ENCODE assay signal across 16 cellular contexts in the genomic region with DNA sequence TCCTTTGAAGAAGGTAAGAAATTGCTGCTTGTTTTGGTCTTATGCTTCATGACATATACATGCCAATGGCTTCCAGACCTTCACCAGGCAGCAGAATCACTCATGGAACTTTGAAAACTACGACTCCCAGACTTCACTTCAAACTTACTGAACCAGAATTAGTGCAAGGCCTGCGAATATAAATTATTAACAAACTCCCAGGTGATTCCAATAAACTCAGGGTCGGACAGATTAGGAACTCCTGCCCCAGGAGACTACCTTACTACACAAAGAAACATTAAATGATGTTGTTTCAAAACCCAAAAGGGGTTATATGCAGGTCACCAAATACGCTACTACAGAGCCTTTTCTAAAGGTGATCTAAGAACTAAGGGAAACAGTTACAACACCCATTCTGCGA. TPM values are rescaled to one million over a fixed set of nuclear protein-coding genes. Genes with fewer than 3 reads are reported as not detected.
A peak's percentile ranks its signal among the peaks of the same experiment; 100 is the strongest.
DNase-seq lines count a peak whose midpoint lies in the region; ATAC-seq, FAIRE-seq and TF ChIP-seq lines count a peak whose summit lies in the region.
"Had no signal": no experiment of that assay in that cellular context is flagged by ENCODE, and none has a peak within 500 bp of the region (broad histone marks: within the 10 kb centered on the region; RNA-seq: fewer than 3 reads in every experiment).

No MANE protein-coding gene starts in this region.

- TF ChIP-seq POLR2A in body of pancreas (IDR thresholded peaks at IDR 0.05) = no peak

- H3K9me3 Mint-ChIP-seq in glutamatergic neuron (ENCODE audit: unreplicated experiment) = no peaks in the 10 kb centered on the region
- H3K9me3 Mint-ChIP-seq: CD4-positive, alpha-beta T cell had no signal

- no peak overlapping the region for H3K4me3 ChIP-seq in BLaER1 treated with 17β-estradiol and CSF1 and Interleukin-3, amounts not matched to agents 10 nM and 100 nM
- H3K4me3 ChIP-seq in body of pancreas (no peak overlapping the region), pancreas (no peak overlapping the region), tibial artery (no peak overlapping the region)
- H3K4me3 ChIP-seq: GM23248 had no signal

- peaks cover 5% of the 10 kb centered on the region for H3K36me3 Mint-ChIP-seq in glutamatergic neuron (ENCODE audit: unreplicated experiment)

- peak overlapping the region; percentile 57 to 84 (median 74) for H3K4me2 ChIP-seq in BLaER1 treated with 17β-estradiol and CSF1 and Interleukin-3, amounts not matched to agents 10 nM and 100 nM

- ATAC-seq in body of pancreas (peak; percentile 71), pancreas (peak; percentile 60 to 90 (median 75)), HG03095 (IDR thresholded peaks at IDR 0.05; ENCODE audit: unreplicated experiment) (no peak), HG02678 (IDR thresholded peaks at IDR 0.05; ENCODE audit: unreplicated experiment) (no peak)

- WGBS in body of pancreas, 2 donors = 22 to 34% methylated on average over 5 of the region's 5 CpGs
- 20 to 21% methylated on average over 5 of the region's 5 CpGs for WGBS in pancreas, 2 donors

- no peaks in the 10 kb centered on the region for H3K9me3 ChIP-seq in BLaER1 treated with 17β-estradiol and CSF1 and Interleukin-3, amounts not matched to agents 10 nM and 100 nM (replicated peaks in 1 of 11)
- no peaks in the 10 kb centered on the region for H3K9me3 ChIP-seq in body of pancreas
- H3K9me3 ChIP-seq in pancreas = no peaks in the 10 kb centered on the region
- no peaks in the 10 kb centered on the region for H3K9me3 ChIP-seq in tibial artery

- H4K20me1 ChIP-seq in BLaER1 treated with 17β-estradiol and CSF1 and Interleukin-3, amounts not matched to agents 10 nM and 100 nM = peaks cover 0 to 16% (median 0%) of the 10 kb centered on the region in 11 experiments; a peak in 1 of 22 replicates

- no peaks in the 10 kb centered on the region for H3K27me3 Mint-ChIP-seq in glutamatergic neuron (ENCODE audit: unreplicated experiment)
- H3K27me3 Mint-ChIP-seq: B cell; CD4-positive, alpha-beta T cell had no signal

- H3K4me1 Mint-ChIP-seq in glutamatergic neuron (ENCODE audit: low read depth, unreplicated experiment) = peaks cover 7% of the 10 kb centered on the region

- H3K4me3 Mint-ChIP-seq in glutamatergic neuron (ENCODE audit: unreplicated experiment) = no peak overlapping the region
- H3K4me3 Mint-ChIP-seq: B cell; CD4-positive, alpha-beta T cell had no signal

- no peaks in the 10 kb centered on the region for H3K27me3 ChIP-seq in BLaER1 treated with 17β-estradiol and CSF1 and Interleukin-3, amounts not matched to agents 10 nM and 100 nM
- no peaks in the 10 kb centered on the region for H3K27me3 ChIP-seq in body of pancreas
- H3K27me3 ChIP-seq in pancreas = no peaks in the 10 kb centered on the region
- no peaks in the 10 kb centered on the region for H3K27me3 ChIP-seq in tibial artery

- no peak overlapping the region for H3K27ac ChIP-seq in BLaER1 treated with 17β-estradiol and CSF1 and Interleukin-3, amounts not matched to agents 10 nM and 100 nM
- peak overlapping the region in 3 of 4 donors; percentile 51 to 59 (median 57) for H3K27ac ChIP-seq in body of pancreas
- peak overlapping the region in 1 of 4 donors; percentile 17 for H3K27ac ChIP-seq in pancreas
- H3K27ac ChIP-seq in tibial artery = no peak overlapping the region
- H3K27ac ChIP-seq: C4-2B, GM23248 had no signal

- H3K27ac Mint-ChIP-seq in glutamatergic neuron (ENCODE audit: unreplicated experiment) = no peak overlapping the region
- H3K27ac Mint-ChIP-seq: B cell; CD4-positive, alpha-beta T cell had no signal

- DNase-seq in body of pancreas = no peak
- DNase-seq in left kidney (ENCODE audit: low read depth, low spot score) = peak; percentile 38
- DNase-seq in pancreas = no peak
- no peak for DNase-seq in glutamatergic neuron
- DNase-seq in tibial artery = no peak
- DNase-seq: CD4-positive, alpha-beta T cell; GDM1; GM23248 had no signal

- peaks cover 67 to 80% (median 73%) of the 10 kb centered on the region in 11 experiments for H3K36me3 ChIP-seq in BLaER1 treated with 17β-estradiol and CSF1 and Interleukin-3, amounts not matched to agents 10 nM and 100 nM
- H3K36me3 ChIP-seq in body of pancreas (replicated peaks in 1 of 2; ENCODE audit: insufficient read depth in 1 of 2, low read depth in 2 of 2) = peaks cover 0 to 15% of the 10 kb centered on the region in 2 donors
- peaks cover 0 to 24% (median 3%) of the 10 kb centered on the region in 3 donors for H3K36me3 ChIP-seq in pancreas
- H3K36me3 ChIP-seq in tibial artery = peaks cover 49 to 77% (median 64%) of the 10 kb centered on the region in 3 donors

- no peak for FAIRE-seq in pancreas (lab: Jason Lieb, UNC)
- FAIRE-seq: GM12892, GM18507, H54 had no signal

- intact Hi-C loops in body of pancreas (cut with DNase I) = no loop called here
- intact Hi-C loops in pancreas (cut with DNase I) = no loop called here
- intact Hi-C loops in tibial artery (cut with DNase I; ENCODE audit: low total_unique reads) = loop anchor here (5.0 kb wide), 1 partner anchor 78 kb away; no protein-coding TSS in a partner anchor

- TF ChIP-seq CTCF in body of pancreas (IDR thresholded peaks at IDR 0.05) (no peak), pancreas (IDR thresholded peaks at IDR 0.05) (no peak), glutamatergic neuron (IDR thresholded peaks at IDR 0.05; ENCODE audit: partially characterized antibody, unreplicated experiment) (no peak), tibial artery (IDR thresholded peaks at IDR 0.05) (no peak)

- H3K4me1 ChIP-seq in BLaER1 treated with 17β-estradiol and CSF1 and Interleukin-3, amounts not matched to agents 10 nM and 100 nM = peaks cover 33 to 40% (median 37%) of the 10 kb centered on the region in 10 experiments
- peaks cover 17% of the 10 kb centered on the region for H3K4me1 ChIP-seq in body of pancreas
- peaks cover 4 to 16% (median 14%) of the 10 kb centered on the region in 3 donors for H3K4me1 ChIP-seq in pancreas
- no peaks in the 10 kb centered on the region for H3K4me1 ChIP-seq in tibial artery

- H3K9ac ChIP-seq in BLaER1 treated with 17β-estradiol and CSF1 and Interleukin-3, amounts not matched to agents 10 nM and 100 nM = no peak overlapping the region
- H3K9ac ChIP-seq: GM23248 had no signal

RNA-seq across cellular contexts. Expression of gene PSME3IP1, which starts 20.4 kb away (rescaled TPM):
- total RNA-seq in body of pancreas (10 to 100 TPM; 26.7 to 32.9 TPM), pancreas (10 to 100 TPM; 27.9 to 39.2 (median 29.7) TPM), glutamatergic neuron (ENCODE audit: unreplicated experiment) (124 TPM)
- polyA plus RNA-seq in pancreas = 10 to 100 TPM; 38.5 to 63.3 TPM

RNA-seq across cellular contexts. Expression of gene RSPRY1, which starts 20.6 kb away (rescaled TPM):
- total RNA-seq in body of pancreas (10 to 100 TPM; 13.8 to 31.4 TPM), pancreas (10 to 100 TPM; 16.7 to 21.9 (median 19.2) TPM), glutamatergic neuron (ENCODE audit: unreplicated experiment) (70.0 TPM)
- polyA plus RNA-seq in pancreas = 10 to 100 TPM in 1 of 2 donors, 1 to 10 TPM in 1; 6.9 to 12.5 TPM

Comparison
In these comparisons a context has a peak if more than half of its experiments do, and no peak if none do; other contexts are left out.
1. H3K27ac ChIP-seq: peak in body of pancreas (3 of 4); none in BLaER1 treated with 17β-estradiol and CSF1 and Interleukin-3, amounts not matched to agents 10 nM and 100 nM (0 of 11) and tibial artery (0 of 2).
2. ATAC-seq: peak in body of pancreas (single experiment) and pancreas (4 of 4); none in HG03095 (single experiment) and HG02678 (single experiment).